1 cellular context compared by ENCODE assay signal in the genomic region with DNA sequence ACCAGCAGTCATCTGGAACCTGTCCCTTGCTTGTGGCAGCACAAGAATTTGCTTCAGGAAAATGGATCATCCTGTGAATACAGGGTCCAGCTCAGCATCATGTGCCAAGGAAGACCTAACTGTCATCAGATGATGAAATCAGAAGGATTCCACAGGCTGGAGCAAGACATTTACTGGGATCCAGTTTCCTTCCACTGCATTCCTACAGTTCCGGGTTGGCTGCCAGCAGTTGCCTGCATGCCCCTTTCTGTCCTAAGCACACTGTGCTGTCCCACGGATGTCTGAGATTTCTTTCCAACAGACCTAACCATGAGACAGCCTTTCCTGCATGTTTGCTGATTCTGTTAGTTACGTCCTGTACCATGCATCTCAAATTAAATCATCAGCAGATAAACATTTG.
TF ChIP-seq lines count a peak whose summit lies in the region.

No MANE protein-coding gene starts in this region.

TF ChIP-seq in SK-N-SH treated with all-trans-retinoic acid at 6 μM for 48 hours, 23 proteins besides CTCF, POLR2A, EP300 and RAD21 (continued from another document):
- TF ChIP-seq, protein P1, sequence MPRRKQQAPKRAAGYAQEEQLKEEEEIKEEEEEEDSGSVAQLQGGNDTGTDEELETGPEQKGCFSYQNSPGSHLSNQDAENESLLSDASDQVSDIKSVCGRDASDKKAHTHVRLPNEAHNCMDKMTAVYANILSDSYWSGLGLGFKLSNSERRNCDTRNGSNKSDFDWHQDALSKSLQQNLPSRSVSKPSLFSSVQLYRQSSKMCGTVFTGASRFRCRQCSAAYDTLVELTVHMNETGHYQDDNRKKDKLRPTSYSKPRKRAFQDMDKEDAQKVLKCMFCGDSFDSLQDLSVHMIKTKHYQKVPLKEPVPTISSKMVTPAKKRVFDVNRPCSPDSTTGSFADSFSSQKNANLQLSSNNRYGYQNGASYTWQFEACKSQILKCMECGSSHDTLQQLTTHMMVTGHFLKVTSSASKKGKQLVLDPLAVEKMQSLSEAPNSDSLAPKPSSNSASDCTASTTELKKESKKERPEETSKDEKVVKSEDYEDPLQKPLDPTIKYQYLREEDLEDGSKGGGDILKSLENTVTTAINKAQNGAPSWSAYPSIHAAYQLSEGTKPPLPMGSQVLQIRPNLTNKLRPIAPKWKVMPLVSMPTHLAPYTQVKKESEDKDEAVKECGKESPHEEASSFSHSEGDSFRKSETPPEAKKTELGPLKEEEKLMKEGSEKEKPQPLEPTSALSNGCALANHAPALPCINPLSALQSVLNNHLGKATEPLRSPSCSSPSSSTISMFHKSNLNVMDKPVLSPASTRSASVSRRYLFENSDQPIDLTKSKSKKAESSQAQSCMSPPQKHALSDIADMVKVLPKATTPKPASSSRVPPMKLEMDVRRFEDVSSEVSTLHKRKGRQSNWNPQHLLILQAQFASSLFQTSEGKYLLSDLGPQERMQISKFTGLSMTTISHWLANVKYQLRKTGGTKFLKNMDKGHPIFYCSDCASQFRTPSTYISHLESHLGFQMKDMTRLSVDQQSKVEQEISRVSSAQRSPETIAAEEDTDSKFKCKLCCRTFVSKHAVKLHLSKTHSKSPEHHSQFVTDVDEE (CRISPR knock-in tag; IDR thresholded peaks at IDR 0.05), result no peak
- TF ChIP-seq ESRRG (CRISPR knock-in tag; IDR thresholded peaks at IDR 0.05), result no peak
- TF ChIP-seq, protein P2, sequence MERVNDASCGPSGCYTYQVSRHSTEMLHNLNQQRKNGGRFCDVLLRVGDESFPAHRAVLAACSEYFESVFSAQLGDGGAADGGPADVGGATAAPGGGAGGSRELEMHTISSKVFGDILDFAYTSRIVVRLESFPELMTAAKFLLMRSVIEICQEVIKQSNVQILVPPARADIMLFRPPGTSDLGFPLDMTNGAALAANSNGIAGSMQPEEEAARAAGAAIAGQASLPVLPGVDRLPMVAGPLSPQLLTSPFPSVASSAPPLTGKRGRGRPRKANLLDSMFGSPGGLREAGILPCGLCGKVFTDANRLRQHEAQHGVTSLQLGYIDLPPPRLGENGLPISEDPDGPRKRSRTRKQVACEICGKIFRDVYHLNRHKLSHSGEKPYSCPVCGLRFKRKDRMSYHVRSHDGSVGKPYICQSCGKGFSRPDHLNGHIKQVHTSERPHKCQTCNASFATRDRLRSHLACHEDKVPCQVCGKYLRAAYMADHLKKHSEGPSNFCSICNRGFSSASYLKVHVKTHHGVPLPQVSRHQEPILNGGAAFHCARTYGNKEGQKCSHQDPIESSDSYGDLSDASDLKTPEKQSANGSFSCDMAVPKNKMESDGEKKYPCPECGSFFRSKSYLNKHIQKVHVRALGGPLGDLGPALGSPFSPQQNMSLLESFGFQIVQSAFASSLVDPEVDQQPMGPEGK (CRISPR knock-in tag; IDR thresholded peaks at IDR 0.05; ENCODE audit: borderline replicate concordance), result no peak
- no peak for TF ChIP-seq SNAI2 (CRISPR knock-in tag; IDR thresholded peaks at IDR 0.05)
- no peak for TF ChIP-seq ZFP30 (CRISPR knock-in tag; IDR thresholded peaks at IDR 0.05)
- TF ChIP-seq, protein P3, sequence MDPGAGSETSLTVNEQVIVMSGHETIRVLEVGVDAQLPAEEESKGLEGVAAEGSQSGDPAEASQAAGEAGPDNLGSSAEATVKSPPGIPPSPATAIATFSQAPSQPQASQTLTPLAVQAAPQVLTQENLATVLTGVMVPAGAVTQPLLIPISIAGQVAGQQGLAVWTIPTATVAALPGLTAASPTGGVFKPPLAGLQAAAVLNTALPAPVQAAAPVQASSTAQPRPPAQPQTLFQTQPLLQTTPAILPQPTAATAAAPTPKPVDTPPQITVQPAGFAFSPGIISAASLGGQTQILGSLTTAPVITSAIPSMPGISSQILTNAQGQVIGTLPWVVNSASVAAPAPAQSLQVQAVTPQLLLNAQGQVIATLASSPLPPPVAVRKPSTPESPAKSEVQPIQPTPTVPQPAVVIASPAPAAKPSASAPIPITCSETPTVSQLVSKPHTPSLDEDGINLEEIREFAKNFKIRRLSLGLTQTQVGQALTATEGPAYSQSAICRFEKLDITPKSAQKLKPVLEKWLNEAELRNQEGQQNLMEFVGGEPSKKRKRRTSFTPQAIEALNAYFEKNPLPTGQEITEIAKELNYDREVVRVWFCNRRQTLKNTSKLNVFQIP (CRISPR knock-in tag; IDR thresholded peaks at IDR 0.05; ENCODE audit: borderline replicate concordance, low read depth), result no peak
